ENCODE assay signal across 13 cellular contexts in genomic region chrX:118729043-118729652, GRCh38. TPM values are rescaled to one million over a fixed set of nuclear protein-coding genes. Genes with fewer than 3 reads are reported as not detected.
DNase-seq lines count a peak whose midpoint lies in the region; ATAC-seq and TF ChIP-seq lines count a peak whose summit lies in the region.
"Had no signal": no experiment of that assay in that cellular context is flagged by ENCODE, and none has a peak within 500 bp of the region (broad histone marks: within the 10 kb centered on the region; RNA-seq: fewer than 3 reads in every experiment).

No MANE protein-coding gene starts in this region.

- H4K5ac ChIP-seq in IMR-90 (ENCODE audit: low read depth, low read length) = no peak overlapping the region

- H3K9me1 ChIP-seq in IMR-90 (ENCODE audit: insufficient read depth, low read length) = peaks cover 3% of the 10 kb centered on the region; the same call in 1 of the 2 replicates

- POLR2A ChIA-PET in AG04450 (lab: Yijun Ruan, JAX) = no interaction called here
- POLR2A ChIA-PET in IMR-90 (lab: Charles Lee; ENCODE audit: unreplicated experiment) = no interaction called here

- peaks cover 0 to 6% of the 10 kb centered on the region in 2 experiments; a peak in 1 of 4 replicates for H3K79me1 ChIP-seq in IMR-90 (ENCODE audit: low read depth in 1 of 2, low read length in 2 of 2)

- H3K56ac ChIP-seq in IMR-90 (ENCODE audit: extremely low read depth, insufficient read depth, low read length) = no peak overlapping the region

- dilution Hi-C loops in IMR-90 (cut with HindIII; ENCODE audit: low sequenced_read_pairs, unreplicated experiment) = no loop called here

- H2AK5ac ChIP-seq in IMR-90 (ENCODE audit: low read depth, low read length) = no peak overlapping the region

- H3K4me1 Mint-ChIP-seq in activated T-helper 2 cell treated with anti-CD3 and anti-CD28 coated beads, Interferon-gamma antibody, Interleukin-2, Interleukin-4, amounts not matched to agents 10 μg/mL and 5 μg/mL and 100 μg/mL, durations not matched to agents 14 hours and 24 hours and 36 hours (ENCODE audit: low read depth) = peaks cover 6% of the 10 kb centered on the region
- H3K4me1 Mint-ChIP-seq: activated T-helper 17 cell treated with anti-CD3 and anti-CD28 coated beads, Interleukin-2, amount 50 U/mL, for 72 hours had no signal

- no peak overlapping the region for H2BK20ac ChIP-seq in IMR-90 (ENCODE audit: low read depth, low read length)

- 0 out of 2 replicates have a peak overlapping the region, but pooled peaks have one; percentile 16 for H3K4me2 ChIP-seq in IMR-90 (ENCODE audit: low read depth, low read length)

- no peak overlapping the region for H3K4ac ChIP-seq in IMR-90 (ENCODE audit: low read depth, low read length)

- no peak overlapping the region for H3K14ac ChIP-seq in IMR-90 (replicated peaks; ENCODE audit: low read depth, low read length)

- TF ChIP-seq RAD21 in IMR-90 (IDR thresholded peaks at IDR 0.05; ENCODE audit: low read length) = no peak

- H3K27me3 ChIP-seq in AG04450 (ENCODE audit: control insufficient read depth, insufficient read depth, low read length) (no peaks in the 10 kb centered on the region), IMR-90 (ENCODE audit: control insufficient read depth, insufficient read depth, low read length) (no peaks in the 10 kb centered on the region), esophagus squamous epithelium (no peaks in the 10 kb centered on the region), neutrophil (no peaks in the 10 kb centered on the region), brain microvascular endothelial cell (replicated peaks) (no peaks in the 10 kb centered on the region)
- H3K27me3 ChIP-seq: cardiac muscle cell had no signal

- H3K27ac ChIP-seq in AG04450 (ENCODE audit: low read depth, low read length) (no peak overlapping the region), IMR-90 (ENCODE audit: insufficient read depth, low read length) (no peak overlapping the region), esophagus squamous epithelium (peak overlapping the region in 3 of 4 donors; percentile 86 to 96 (median 94)), neutrophil (no peak overlapping the region), brain microvascular endothelial cell (no peak overlapping the region)
- H3K27ac ChIP-seq: cardiac muscle cell had no signal

- no peak overlapping the region for H3K9ac ChIP-seq in IMR-90 (ENCODE audit: low read depth, low read length)

- no peak overlapping the region for H4K91ac ChIP-seq in IMR-90 (ENCODE audit: insufficient read depth, low read depth, low read length)

- no peak for TF ChIP-seq CTCF in AG04450 (IDR thresholded peaks at IDR 0.05; ENCODE audit: low read depth, low read length)
- TF ChIP-seq CTCF in IMR-90 (conservative IDR thresholded peaks at IDR 0.05; ENCODE audit: low read depth, low read length) = no peak
- no peak for TF ChIP-seq CTCF in esophagus squamous epithelium (IDR thresholded peaks at IDR 0.05)
- TF ChIP-seq CTCF in neutrophil (IDR thresholded peaks at IDR 0.05) = no peak
- TF ChIP-seq CTCF in brain microvascular endothelial cell (IDR thresholded peaks at IDR 0.05; ENCODE audit: low read depth, low read length, missing control alignments) = no peak
- no peak for TF ChIP-seq CTCF in GM20000 (IDR thresholded peaks at IDR 0.05; ENCODE audit: extremely low read depth, missing control alignments)

- CTCF ChIA-PET in AG04450 (lab: Charles Lee) (interaction anchor here (1.2 to 1.6 kb wide), 2 partner anchors 74 to 85 kb away, joined by 3 to 6 read pairs; no protein-coding TSS in a partner anchor), IMR-90 (lab: Yijun Ruan, JAX) (no interaction called here)

- intact Hi-C loops in IMR-90 (cut with micrococcal nuclease) = no loop called here
- intact Hi-C loops in esophagus squamous epithelium (cut with DNase I) = no loop called here
- intact Hi-C loops in activated T-helper 2 cell treated with anti-CD3 and anti-CD28 coated beads, Interferon-gamma antibody, Interleukin-2, Interleukin-4, amounts not matched to agents 10 μg/mL and 5 μg/mL and 100 μg/mL, durations not matched to agents 14 hours and 24 hours and 36 hours (cut with micrococcal nuclease) = no loop called here

- H3K4me1 ChIP-seq in IMR-90 (ENCODE audit: control insufficient read depth, insufficient read depth, low read length) (peaks cover 9% of the 10 kb centered on the region), esophagus squamous epithelium (peaks cover 0 to 66% (median 19%) of the 10 kb centered on the region in 3 donors), neutrophil (ENCODE audit: control insufficient read depth in 1 of 2, insufficient read depth in 1 of 2, low read depth in 1 of 2, low read length in 1 of 2) (peaks cover 20 to 42% of the 10 kb centered on the region in 2 experiments)
- H3K4me1 ChIP-seq: BE2C had no signal

- no peak overlapping the region for H2BK15ac ChIP-seq in IMR-90 (ENCODE audit: low read depth, low read length)

- no peak for TF ChIP-seq POLR2A in IMR-90 (IDR thresholded peaks at IDR 0.05; ENCODE audit: low read depth, low read length)
- TF ChIP-seq POLR2A in esophagus squamous epithelium (IDR thresholded peaks at IDR 0.05) = no peak

- H2BK5ac ChIP-seq in IMR-90 (ENCODE audit: low read depth, low read length, poor library complexity, severe bottlenecking) = no peak overlapping the region

- WGBS in IMR-90 (ENCODE audit: extremely low coverage in 2 of 2, insufficient read length in 1 of 2), 2 experiments = no CpG with 5 or more reads among the region's 3 CpGs
- WGBS in esophagus squamous epithelium, 2 donors = 68 to 77% methylated on average over 3 of the region's 3 CpGs

- H2AK9ac ChIP-seq in IMR-90 (replicated peaks; ENCODE audit: low read depth, low read length, poor library complexity) = no peak overlapping the region

- no peak overlapping the region for H2AFZ ChIP-seq in IMR-90 (replicated peaks; ENCODE audit: low read length, poor library complexity)

- no TSS peak for BruUV-seq in IMR-90 (replicated peaks; lab: Mats Ljungman, UMichigan)

- no peaks in the 10 kb centered on the region for H3K36me3 ChIP-seq in IMR-90 (ENCODE audit: control insufficient read depth, insufficient read depth, low read length)
- H3K36me3 ChIP-seq in esophagus squamous epithelium = no peaks in the 10 kb centered on the region
- H3K36me3 ChIP-seq in neutrophil = no peaks in the 10 kb centered on the region
- H3K36me3 ChIP-seq in brain microvascular endothelial cell (replicated peaks) = no peaks in the 10 kb centered on the region
- H3K36me3 ChIP-seq: BE2C, cardiac muscle cell had no signal

- DNase-seq in AG04450 (ENCODE audit: low read depth, low spot score) (no peak), IMR-90 (no peak), esophagus squamous epithelium (lab: John Stamatoyannopoulos, UW) (no peak), brain microvascular endothelial cell (no peak), GM20000 (ENCODE audit: low spot score) (no peak)
- DNase-seq in activated T-helper 2 cell treated with anti-CD3 and anti-CD28 coated beads, Interferon-gamma antibody, Interleukin-2, Interleukin-4, amounts not matched to agents 10 μg/mL and 5 μg/mL and 100 μg/mL, durations not matched to agents 14 hours and 24 hours and 36 hours (ENCODE audit: low spot score) = no peak
- DNase-seq: activated CD4-positive, alpha-beta T cell treated with anti-CD3 and anti-CD28 coated beads, Interleukin-2, amount 50 U/mL, for 1 hour; BE2C had no signal

- H3K36me3 Mint-ChIP-seq in activated T-helper 2 cell treated with anti-CD3 and anti-CD28 coated beads, Interferon-gamma antibody, Interleukin-2, Interleukin-4, amounts not matched to agents 10 μg/mL and 5 μg/mL and 100 μg/mL, durations not matched to agents 14 hours and 24 hours and 36 hours (ENCODE audit: low read depth) = no peaks in the 10 kb centered on the region

- H3K9me3 ChIP-seq in AG04450 (ENCODE audit: control insufficient read depth, insufficient read depth, low read length) (no peaks in the 10 kb centered on the region), IMR-90 (ENCODE audit: control insufficient read depth, insufficient read depth, low read length) (no peaks in the 10 kb centered on the region), esophagus squamous epithelium (peaks cover 0 to 5% (median 0%) of the 10 kb centered on the region in 3 donors), neutrophil (no peaks in the 10 kb centered on the region)
- H3K9me3 ChIP-seq: BE2C had no signal

- no peak overlapping the region for H3K23ac ChIP-seq in IMR-90 (ENCODE audit: low read depth, low read length)

- H3K27me3 Mint-ChIP-seq in activated T-helper 2 cell treated with anti-CD3 and anti-CD28 coated beads, Interferon-gamma antibody, Interleukin-2, Interleukin-4, amounts not matched to agents 10 μg/mL and 5 μg/mL and 100 μg/mL, durations not matched to agents 14 hours and 24 hours and 36 hours (ENCODE audit: low read depth) = peaks cover 40% of the 10 kb centered on the region

- no peak overlapping the region for H4K8ac ChIP-seq in IMR-90 (ENCODE audit: low read depth in 2 of 2, low read length in 2 of 2)

- H4K20me1 ChIP-seq in IMR-90 (ENCODE audit: insufficient read depth, low read length) = no peaks in the 10 kb centered on the region

- H3K4me3 ChIP-seq in AG04450 (ENCODE audit: low read depth, low read length) = peak overlapping the region; percentile 10; the same call in 1 of the 2 replicates
- H3K4me3 ChIP-seq in IMR-90 (ENCODE audit: insufficient read depth, low read depth, low read length) = no peak overlapping the region
- H3K4me3 ChIP-seq in esophagus squamous epithelium = peak overlapping the region in 3 of 4 donors; percentile 58 to 81 (median 81)
- H3K4me3 ChIP-seq in neutrophil (ENCODE audit: low read depth in 1 of 2, low read length in 1 of 2) = peak overlapping the region; percentile 69 to 72
- no peak overlapping the region for H3K4me3 ChIP-seq in brain microvascular endothelial cell (ENCODE audit: low read depth, low read length)

- H3K9me3 Mint-ChIP-seq in activated T-helper 2 cell treated with anti-CD3 and anti-CD28 coated beads, Interferon-gamma antibody, Interleukin-2, Interleukin-4, amounts not matched to agents 10 μg/mL and 5 μg/mL and 100 μg/mL, durations not matched to agents 14 hours and 24 hours and 36 hours = no peaks in the 10 kb centered on the region
- H3K9me3 Mint-ChIP-seq: activated T-helper 17 cell treated with anti-CD3 and anti-CD28 coated beads, Interleukin-2, amount 50 U/mL, for 72 hours had no signal

- H3K18ac ChIP-seq in IMR-90 (ENCODE audit: low read depth, low read length) = no peak overlapping the region

- H2BK120ac ChIP-seq in IMR-90 (ENCODE audit: low read depth, low read length) = no peak overlapping the region

- H3K4me3 Mint-ChIP-seq in activated T-helper 2 cell treated with anti-CD3 and anti-CD28 coated beads, Interferon-gamma antibody, Interleukin-2, Interleukin-4, amounts not matched to agents 10 μg/mL and 5 μg/mL and 100 μg/mL, durations not matched to agents 14 hours and 24 hours and 36 hours (ENCODE audit: low read depth) = no peak overlapping the region

- ATAC-seq in IMR-90 (ENCODE audit: low read depth) = no peak
- ATAC-seq in HG02938 (IDR thresholded peaks at IDR 0.05; ENCODE audit: unreplicated experiment) = no peak
- ATAC-seq: activated T-helper 17 cell treated with anti-CD3 and anti-CD28 coated beads, Interleukin-2, amount 50 U/mL, for 72 hours had no signal

- no peak overlapping the region for H3K27ac Mint-ChIP-seq in activated T-helper 2 cell treated with anti-CD3 and anti-CD28 coated beads, Interferon-gamma antibody, Interleukin-2, Interleukin-4, amounts not matched to agents 10 μg/mL and 5 μg/mL and 100 μg/mL, durations not matched to agents 14 hours and 24 hours and 36 hours
- H3K27ac Mint-ChIP-seq: activated T-helper 17 cell treated with anti-CD3 and anti-CD28 coated beads, Interleukin-2, amount 50 U/mL, for 72 hours had no signal

- in situ Hi-C loops in IMR-90 (cut with MboI; ENCODE audit: low sequenced_read_pairs) = no loop called here
- in situ Hi-C loops in brain microvascular endothelial cell (cut with HindIII; ENCODE audit: low pct_ligation_motif_present, low sequenced_read_pairs) = no loop called here

RNA-seq across cellular contexts. Expression of gene IL13RA1, which starts 1.7 kb away (rescaled TPM):
- polyA plus RNA-seq in AG04450 (2011; rRNA removed) (52.5 and 71.5 TPM in 2 replicates), IMR-90 (2012; rRNA removed) (17.7 and 24.2 TPM in 2 replicates)
- polyA minus RNA-seq in AG04450 (2011; rRNA and poly(A)+ RNA removed) = 18.8 and 31.1 TPM in 2 replicates
- total RNA-seq in IMR-90 (2012; rRNA removed) (31.7 and 35.6 TPM in 2 replicates), esophagus squamous epithelium (10 to 100 TPM; 44.1 to 69.6 (median 56.7) TPM)
- polyA plus RNA-seq in IMR-90 (2012; cell fraction: cytosol; rRNA removed) = 5.3 and 6.6 TPM in 2 replicates
- 1.2 and 11.2 TPM in 2 replicates for polyA plus RNA-seq in IMR-90 (2012; cell fraction: nucleus; rRNA removed; ENCODE audit: low replicate concordance)
- total RNA-seq in activated T-helper 2 cell treated with anti-CD3 and anti-CD28 coated beads, Interferon-gamma antibody, Interleukin-2, Interleukin-4, amounts not matched to agents 10 μg/mL and 5 μg/mL and 100 μg/mL, durations not matched to agents 14 hours and 24 hours and 36 hours = 0.16 and 0.46 TPM in 2 replicates
- total RNA-seq: OCI-LY7 had no signal

Comparison
In these comparisons a context has a peak if more than half of its experiments do, and no peak if none do; other contexts are left out.
1. H3K27ac ChIP-seq: peak in esophagus squamous epithelium (3 of 4); none in AG04450 (single experiment), IMR-90 (single experiment), neutrophil (single experiment) and brain microvascular endothelial cell (single experiment).
2. H3K4me3 ChIP-seq: peak in AG04450 (single experiment), esophagus squamous epithelium (3 of 4) and neutrophil (2 of 2); none in IMR-90 (single experiment) and brain microvascular endothelial cell (single experiment).
3. RNA of gene IL13RA1, which starts 1.7 kb away (total RNA-seq): 44.1 to 69.6 TPM in esophagus squamous epithelium and 31.7 to 35.6 TPM in IMR-90; 0.16 to 0.46 TPM in activated T-helper 2 cell treated with anti-CD3 and anti-CD28 coated beads, Interferon-gamma antibody, Interleukin-2, Interleukin-4, amounts not matched to agents 10 μg/mL and 5 μg/mL and 100 μg/mL, durations not matched to agents 14 hours and 24 hours and 36 hours; every median in the first group is over 10 times any median in the second.